In genomic region chr20:32443386-32443974, GRCh38 we compare ENCODE assay signal across 1 cellular context.
TF ChIP-seq lines count a peak whose summit lies in the region.

No MANE protein-coding gene starts in this region.

TF ChIP-seq in HCT116, 20 proteins besides CTCF, POLR2A, EP300 and RAD21:
- no peak for TF ChIP-seq SP1 (IDR thresholded peaks at IDR 0.05; ENCODE audit: low read depth)
- TF ChIP-seq POLR2AphosphoS5 (IDR thresholded peaks at IDR 0.05; ENCODE audit: low read depth, low read length) = no peak
- TF ChIP-seq ZBTB33 (IDR thresholded peaks at IDR 0.05; ENCODE audit: extremely low read depth, insufficient replicate concordance, low read length) = no peak
- no peak for TF ChIP-seq REST (IDR thresholded peaks at IDR 0.05; ENCODE audit: low read depth)
